In the genomic region with DNA sequence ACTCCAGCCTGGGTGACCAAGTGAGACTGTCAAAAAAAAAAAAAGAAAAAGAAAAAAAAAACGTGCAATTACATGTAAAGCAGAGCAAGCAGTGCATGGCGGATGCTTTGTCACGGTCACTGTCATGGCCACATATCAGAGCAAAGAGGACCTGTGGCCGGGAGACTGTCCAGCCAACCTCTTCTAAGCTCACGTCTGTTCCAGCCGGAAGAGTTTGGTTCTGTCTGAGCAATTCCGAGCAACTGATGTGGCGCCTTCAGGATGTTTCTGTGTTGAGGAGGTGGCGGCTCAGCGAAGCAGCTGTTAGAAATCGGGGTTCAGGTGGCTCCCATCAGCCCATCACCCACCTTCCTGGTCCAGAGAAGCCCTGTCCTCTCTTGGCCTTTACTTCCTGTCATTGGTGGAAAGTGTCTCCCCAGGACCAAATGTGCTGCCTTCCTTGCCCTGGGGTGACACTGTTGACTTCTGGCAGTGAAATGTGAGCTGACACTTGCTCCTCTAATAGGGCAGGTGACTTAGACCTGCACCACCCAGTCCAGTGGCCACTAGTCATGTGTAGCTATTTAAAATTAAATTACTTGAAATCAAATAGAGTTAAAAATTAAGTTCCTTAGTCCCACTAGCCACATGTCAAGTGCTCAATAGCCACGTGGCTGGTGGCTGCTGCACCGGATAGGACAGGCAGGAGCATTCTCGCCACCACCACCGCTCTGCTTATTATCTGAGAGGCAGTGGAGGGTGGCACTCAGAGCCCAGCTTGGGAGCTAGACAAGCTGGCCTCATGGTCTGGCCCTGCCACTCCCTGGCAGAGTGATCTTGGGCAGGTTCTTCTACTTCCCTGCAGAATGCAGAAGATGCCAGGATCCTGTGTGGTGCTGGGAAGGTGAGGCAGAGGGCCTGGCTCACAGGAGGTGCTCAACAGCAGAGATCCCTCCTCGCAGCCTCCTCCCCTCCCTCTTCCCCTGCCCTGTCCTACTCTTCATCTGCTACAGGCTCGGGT, we compare ENCODE assay signal across 1 cellular context.
TF ChIP-seq lines count a peak whose summit lies in the region.

No MANE protein-coding gene starts in this region.

TF ChIP-seq in K562, 482 proteins besides CTCF, POLR2A, EP300 and RAD21:
- peak; percentile 56 for TF ChIP-seq ZNF384 (IDR thresholded peaks at IDR 0.05; ENCODE audit: low read depth, low read length)
- no peak for TF ChIP-seq EGR1 (conservative IDR thresholded peaks at IDR 0.05)
